Comparison of ENCODE assay signal across 18 cellular contexts in genomic region chr3:120640231-120640630, GRCh38. TPM values are rescaled to one million over a fixed set of nuclear protein-coding genes. Genes with fewer than 3 reads are reported as not detected.
DNase-seq lines count a peak whose midpoint lies in the region; ATAC-seq, FAIRE-seq and TF ChIP-seq lines count a peak whose summit lies in the region.
"Had no signal": no experiment of that assay in that cellular context is flagged by ENCODE, and none has a peak within 500 bp of the region (broad histone marks: within the 10 kb centered on the region; RNA-seq: fewer than 3 reads in every experiment).

No MANE protein-coding gene starts in this region.

- H3K4me2 ChIP-seq in HepG2 (ENCODE audit: low read depth, low read length) = no peak overlapping the region

- no peak overlapping the region for H3K27ac ChIP-seq in HepG2 (ENCODE audit: extremely low read length, insufficient read depth, low read length)
- H3K27ac ChIP-seq in right lobe of liver = no peak overlapping the region
- H3K27ac ChIP-seq: C4-2B, HL-60 had no signal

- H3K36me3 ChIP-seq in HepG2 (replicated peaks in 1 of 2; ENCODE audit: control insufficient read depth in 1 of 2, insufficient read depth in 2 of 2, low read length in 2 of 2) = peaks cover 34 to 73% of the 10 kb centered on the region in 2 experiments
- H3K36me3 ChIP-seq in right lobe of liver = peaks cover 0 to 72% (median 27%) of the 10 kb centered on the region in 4 donors
- no peaks in the 10 kb centered on the region for H3K36me3 ChIP-seq in BE2C

- no peaks in the 10 kb centered on the region for H3K4me1 ChIP-seq in HepG2 (ENCODE audit: insufficient read depth, low read length)
- peaks cover 0 to 18% (median 0%) of the 10 kb centered on the region in 4 donors for H3K4me1 ChIP-seq in right lobe of liver
- H3K4me1 ChIP-seq in BE2C = no peaks in the 10 kb centered on the region

- H3K9me3 ChIP-seq in HepG2 (ENCODE audit: low read length) = no peaks in the 10 kb centered on the region
- H3K9me3 ChIP-seq in right lobe of liver = no peaks in the 10 kb centered on the region
- no peaks in the 10 kb centered on the region for H3K9me3 ChIP-seq in BE2C

- H3K9ac ChIP-seq in HepG2 (ENCODE audit: insufficient read depth, low read depth, low read length) = no peak overlapping the region

- TF ChIP-seq CTCF in HepG2 (CRISPR knock-in tag; IDR thresholded peaks at IDR 0.05) (no peak), right lobe of liver (IDR thresholded peaks at IDR 0.05) (no peak), BE2C (IDR thresholded peaks at IDR 0.05; ENCODE audit: low read depth, low read length) (no peak)

- in situ Hi-C loops in HepG2 (cut with HindIII; ENCODE audit: extremely low pct_ligation_motif_present, low pct_unique_long_range_greater_than_20kb) = no loop called here

- no peaks in the 10 kb centered on the region for H4K20me1 ChIP-seq in HepG2 (ENCODE audit: insufficient read depth, low read length)

- no peak overlapping the region for H2AFZ ChIP-seq in HepG2 (ENCODE audit: low read length)

- TF ChIP-seq RAD21 in HepG2 (CRISPR knock-in tag; IDR thresholded peaks at IDR 0.05) = no peak

- H3K4me3 ChIP-seq in HepG2 (replicated peaks in 1 of 3; ENCODE audit: insufficient read depth in 1 of 3, low read depth in 2 of 3, low read length in 3 of 3) (no peak overlapping the region), right lobe of liver (no peak overlapping the region), BE2C (ENCODE audit: low read depth, low read length) (no peak overlapping the region)
- H3K4me3 ChIP-seq: GM12878 had no signal

- H3K27me3 ChIP-seq in HepG2 (ENCODE audit: control insufficient read depth in 1 of 2, insufficient read depth in 2 of 2, low read length in 2 of 2) (no peaks in the 10 kb centered on the region), right lobe of liver (no peaks in the 10 kb centered on the region), BE2C (no peaks in the 10 kb centered on the region)

- POLR2A ChIA-PET in HepG2 (lab: Yijun Ruan, JAX) = no interaction called here

- WGBS in HepG2 (ENCODE audit: low lambda C conversion rate) = 100% methylated on average over 1 of the region's 1 CpG
- WGBS in right lobe of liver (ENCODE audit: insufficient coverage, low coverage, low lambda C conversion rate, missing lambda C conversion rate) = 78% methylated on average over 1 of the region's 1 CpG

- BruUV-seq in HepG2 (replicated peaks; lab: Mats Ljungman, UMichigan) = no TSS peak

- FAIRE-seq in HepG2 (lab: Jason Lieb, UNC) = no peak
- FAIRE-seq: GM12878, GM18507 had no signal

- CTCF ChIA-PET in HepG2 (lab: Yijun Ruan, JAX; ENCODE audit: low intra/inter-chr PET ratio, low total read pairs) = no interaction called here

- TF ChIP-seq EP300 in HepG2 (IDR thresholded peaks at IDR 0.05; ENCODE audit: low read depth in 2 of 2, low read length in 2 of 2) (no peak), HepG2 (CRISPR knock-in tag; IDR thresholded peaks at IDR 0.05; ENCODE audit: borderline replicate concordance) (no peak)

- TF ChIP-seq POLR2A in HepG2 (IDR thresholded peaks at IDR 0.05; ENCODE audit: insufficient read depth in 1 of 2, low read depth in 2 of 2, low read length in 2 of 2) (no peak), right lobe of liver (IDR thresholded peaks at IDR 0.05) (no peak)

- DNase-seq in HepG2 (ENCODE audit: low spot score) (no peak), right lobe of liver (no peak), NCI-H524 (lab: John Stamatoyannopoulos, UW) (peak; percentile 95 to 96), cerebellar cortex (ENCODE audit: low spot score) (peak; percentile 77), BE2C (no peak), activated gamma-delta T cell (lab: John Stamatoyannopoulos, UW) (no peak)
- DNase-seq: 8988T; AML-193; CD4-positive, alpha-beta memory T cell; IMR-90; KBM-7 had no signal

- intact Hi-C loops in HepG2 (cut with micrococcal nuclease; ENCODE audit: unreplicated experiment) = no loop called here
- intact Hi-C loops in right lobe of liver (cut with DNase I) = no loop called here

- no peaks in the 10 kb centered on the region for H3K79me2 ChIP-seq in HepG2 (ENCODE audit: insufficient read depth, low read length)

- ATAC-seq in HepG2 (no peak), right lobe of liver (no peak), HG02852 (IDR thresholded peaks at IDR 0.05; ENCODE audit: unreplicated experiment) (no peak)
- ATAC-seq: GM12878, HCT116 had no signal

TF ChIP-seq in HepG2, 621 proteins besides CTCF, POLR2A, EP300 and RAD21:
- TF ChIP-seq ZNF557 (CRISPR knock-in tag; IDR thresholded peaks at IDR 0.05) (no peak), HNRNPK (IDR thresholded peaks at IDR 0.05; ENCODE audit: low read depth, low read length, poor library complexity, severe bottlenecking) (peak; percentile 14), CREB3 (CRISPR knock-in tag; IDR thresholded peaks at IDR 0.05) (no peak), PCBP2 (optimal IDR thresholded peaks at IDR 0.05; ENCODE audit: low read depth, low read length, poor library complexity, severe bottlenecking) (peak; percentile 33)

RNA-seq across cellular contexts. Expression of gene HGD, which starts 41.8 kb away (rescaled TPM):
- 265 and 319 TPM in 2 replicates for total RNA-seq in HepG2 (2016; rRNA removed; fragmentation: Illumina TruSeq; extraction: Trizol)
- total RNA-seq in HepG2 (2016; cell fraction: cytosol; rRNA removed; fragmentation: Illumina TruSeq; extraction: Trizol; ENCODE audit: low read depth) = 67.0 and 67.5 TPM in 2 replicates
- total RNA-seq in HepG2 (2016; cell fraction: insoluble cytoplasmic fraction; rRNA removed; fragmentation: Illumina TruSeq; extraction: Trizol) = 256 and 310 TPM in 2 replicates
- 82.1 and 92.3 TPM in 2 replicates for total RNA-seq in HepG2 (2016; cell fraction: membrane; rRNA removed; fragmentation: Illumina TruSeq; extraction: Trizol)
- 282 and 300 TPM in 2 replicates for total RNA-seq in HepG2 (2016; cell fraction: nucleus; rRNA removed; fragmentation: Illumina TruSeq; extraction: Trizol)
- 398 and 420 TPM in 2 replicates for polyA plus RNA-seq in HepG2 (2011; rRNA removed)
- 151 and 200 TPM in 2 replicates for polyA plus RNA-seq in HepG2 (2011; cell fraction: cytosol; rRNA removed)
- 745 and 782 TPM in 2 replicates for polyA plus RNA-seq in HepG2 (2011; cell fraction: nucleus; rRNA removed)
- 254 and 296 TPM in 2 replicates for polyA plus RNA-seq in HepG2 (2012)
- polyA plus RNA-seq in HepG2 (2016; cell fraction: cytosol; fragmentation: Illumina TruSeq; extraction: Trizol; ENCODE audit: low read depth) = 44.7 and 45.8 TPM in 2 replicates
- 242 and 251 TPM in 2 replicates for polyA plus RNA-seq in HepG2 (2016; cell fraction: insoluble cytoplasmic fraction; fragmentation: Illumina TruSeq; extraction: Trizol; ENCODE audit: low read depth)
- 51.1 and 52.9 TPM in 2 replicates for polyA plus RNA-seq in HepG2 (2016; cell fraction: membrane; fragmentation: Illumina TruSeq; extraction: Trizol; ENCODE audit: low read depth)
- 287 and 304 TPM in 2 replicates for polyA plus RNA-seq in HepG2 (2016; cell fraction: nucleus; fragmentation: Illumina TruSeq; extraction: Trizol; ENCODE audit: insufficient read depth, low read depth)
- 0.42 and 257 TPM in 2 replicates for polyA minus RNA-seq in HepG2 (2011; rRNA and poly(A)+ RNA removed; ENCODE audit: low replicate concordance)
- 107 and 125 TPM in 2 replicates for polyA minus RNA-seq in HepG2 (2011; cell fraction: cytosol; rRNA and poly(A)+ RNA removed)
- polyA minus RNA-seq in HepG2 (2011; cell fraction: nucleus; rRNA and poly(A)+ RNA removed) = 1,013 and 1,338 TPM in 2 replicates
- 100 to 1,000 TPM; 117 to 610 (median 341) TPM for total RNA-seq in right lobe of liver
- 2.3 TPM for polyA plus RNA-seq in BE2C (2012; ENCODE audit: insufficient read depth, insufficient read length, low read depth)
- total RNA-seq: Daoy, IMR-90 had no signal
- polyA plus RNA-seq: CD4-positive, alpha-beta memory T cell had no signal

RNA-seq across cellular contexts. Expression of gene NDUFB4, which starts 44.1 kb away (rescaled TPM):
- 115 and 117 TPM in 2 replicates for total RNA-seq in HepG2 (2016; rRNA removed; fragmentation: Illumina TruSeq; extraction: Trizol)
- 39.9 and 43.6 TPM in 2 replicates for total RNA-seq in HepG2 (2016; cell fraction: cytosol; rRNA removed; fragmentation: Illumina TruSeq; extraction: Trizol; ENCODE audit: low read depth)
- 110 and 124 TPM in 2 replicates for total RNA-seq in HepG2 (2016; cell fraction: insoluble cytoplasmic fraction; rRNA removed; fragmentation: Illumina TruSeq; extraction: Trizol)
- total RNA-seq in HepG2 (2016; cell fraction: membrane; rRNA removed; fragmentation: Illumina TruSeq; extraction: Trizol) = 33.6 and 35.8 TPM in 2 replicates
- total RNA-seq in HepG2 (2016; cell fraction: nucleus; rRNA removed; fragmentation: Illumina TruSeq; extraction: Trizol) = 55.5 and 56.1 TPM in 2 replicates
- 114 and 116 TPM in 2 replicates for polyA plus RNA-seq in HepG2 (2011; rRNA removed)
- 159 and 174 TPM in 2 replicates for polyA plus RNA-seq in HepG2 (2011; cell fraction: cytosol; rRNA removed)
- 62.2 and 63.2 TPM in 2 replicates for polyA plus RNA-seq in HepG2 (2011; cell fraction: nucleus; rRNA removed)
- 93.3 and 104 TPM in 2 replicates for polyA plus RNA-seq in HepG2 (2012)
- polyA plus RNA-seq in HepG2 (2016; cell fraction: cytosol; fragmentation: Illumina TruSeq; extraction: Trizol; ENCODE audit: low read depth) = 81.3 and 104 TPM in 2 replicates
- polyA plus RNA-seq in HepG2 (2016; cell fraction: insoluble cytoplasmic fraction; fragmentation: Illumina TruSeq; extraction: Trizol; ENCODE audit: low read depth) = 235 and 273 TPM in 2 replicates
- polyA plus RNA-seq in HepG2 (2016; cell fraction: membrane; fragmentation: Illumina TruSeq; extraction: Trizol; ENCODE audit: low read depth) = 63.4 and 67.0 TPM in 2 replicates
- polyA plus RNA-seq in HepG2 (2016; cell fraction: nucleus; fragmentation: Illumina TruSeq; extraction: Trizol; ENCODE audit: insufficient read depth, low read depth) = 131 and 145 TPM in 2 replicates
- polyA minus RNA-seq in HepG2 (2011; rRNA and poly(A)+ RNA removed; ENCODE audit: low replicate concordance) = 56.8 and 189 TPM in 2 replicates
- polyA minus RNA-seq in HepG2 (2011; cell fraction: cytosol; rRNA and poly(A)+ RNA removed) = 65.4 and 78.7 TPM in 2 replicates
- 34.8 and 40.0 TPM in 2 replicates for polyA minus RNA-seq in HepG2 (2011; cell fraction: nucleus; rRNA and poly(A)+ RNA removed)
- total RNA-seq in right lobe of liver = 10 to 100 TPM; 69.3 to 98.9 (median 77.5) TPM
- polyA plus RNA-seq in BE2C (2012; ENCODE audit: insufficient read depth, insufficient read length, low read depth) = 637 TPM

Comparison
In these comparisons a context has a peak if more than half of its experiments do, and no peak if none do; other contexts are left out.
1. DNase-seq: peak in NCI-H524 (2 of 2) and cerebellar cortex (single experiment); none in HepG2 (single experiment), right lobe of liver (0 of 3), BE2C (single experiment) and activated gamma-delta T cell (single experiment).